ENCODE assay signal across 2 cellular contexts in the genomic region with DNA sequence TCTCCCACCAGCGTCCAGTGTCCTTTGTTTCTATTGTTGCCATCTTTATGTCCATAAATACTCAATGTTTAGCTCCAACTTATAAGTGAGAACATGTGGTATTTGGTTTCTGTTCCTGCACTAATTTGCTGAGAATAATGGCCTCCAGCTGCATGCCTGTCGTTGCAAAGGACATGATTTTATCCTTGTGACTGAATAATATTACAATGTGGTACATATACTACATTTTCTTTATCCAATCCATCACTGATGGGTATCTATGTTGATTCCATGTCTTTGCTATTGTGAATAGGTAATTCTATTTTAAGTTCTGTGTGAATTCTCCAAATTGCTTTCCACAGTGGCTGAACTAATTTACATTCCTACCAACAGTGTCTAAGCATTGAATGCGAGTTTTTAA.
TF ChIP-seq lines count a peak whose summit lies in the region.

No MANE protein-coding gene starts in this region.

TF ChIP-seq in A549, 52 proteins besides CTCF, POLR2A, EP300 and RAD21 (continued from another document):
- TF ChIP-seq, protein P1, sequence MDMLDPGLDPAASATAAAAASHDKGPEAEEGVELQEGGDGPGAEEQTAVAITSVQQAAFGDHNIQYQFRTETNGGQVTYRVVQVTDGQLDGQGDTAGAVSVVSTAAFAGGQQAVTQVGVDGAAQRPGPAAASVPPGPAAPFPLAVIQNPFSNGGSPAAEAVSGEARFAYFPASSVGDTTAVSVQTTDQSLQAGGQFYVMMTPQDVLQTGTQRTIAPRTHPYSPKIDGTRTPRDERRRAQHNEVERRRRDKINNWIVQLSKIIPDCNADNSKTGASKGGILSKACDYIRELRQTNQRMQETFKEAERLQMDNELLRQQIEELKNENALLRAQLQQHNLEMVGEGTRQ (IDR thresholded peaks at IDR 0.05) = no peak
- TF ChIP-seq ESRRA (IDR thresholded peaks at IDR 0.05; ENCODE audit: borderline replicate concordance, low read length) (no peak), HDAC2 (IDR thresholded peaks at IDR 0.05) (no peak), HOXA7 (CRISPR knock-in tag; IDR thresholded peaks at IDR 0.05) (no peak), EHF (CRISPR knock-in tag; IDR thresholded peaks at IDR 0.05) (no peak)
TF ChIP-seq in A549: peak in this region for 0.

TF ChIP-seq in SK-N-SH, 30 proteins besides CTCF, POLR2A, EP300 and RAD21 (continued from another document):
- TF ChIP-seq, protein P2, sequence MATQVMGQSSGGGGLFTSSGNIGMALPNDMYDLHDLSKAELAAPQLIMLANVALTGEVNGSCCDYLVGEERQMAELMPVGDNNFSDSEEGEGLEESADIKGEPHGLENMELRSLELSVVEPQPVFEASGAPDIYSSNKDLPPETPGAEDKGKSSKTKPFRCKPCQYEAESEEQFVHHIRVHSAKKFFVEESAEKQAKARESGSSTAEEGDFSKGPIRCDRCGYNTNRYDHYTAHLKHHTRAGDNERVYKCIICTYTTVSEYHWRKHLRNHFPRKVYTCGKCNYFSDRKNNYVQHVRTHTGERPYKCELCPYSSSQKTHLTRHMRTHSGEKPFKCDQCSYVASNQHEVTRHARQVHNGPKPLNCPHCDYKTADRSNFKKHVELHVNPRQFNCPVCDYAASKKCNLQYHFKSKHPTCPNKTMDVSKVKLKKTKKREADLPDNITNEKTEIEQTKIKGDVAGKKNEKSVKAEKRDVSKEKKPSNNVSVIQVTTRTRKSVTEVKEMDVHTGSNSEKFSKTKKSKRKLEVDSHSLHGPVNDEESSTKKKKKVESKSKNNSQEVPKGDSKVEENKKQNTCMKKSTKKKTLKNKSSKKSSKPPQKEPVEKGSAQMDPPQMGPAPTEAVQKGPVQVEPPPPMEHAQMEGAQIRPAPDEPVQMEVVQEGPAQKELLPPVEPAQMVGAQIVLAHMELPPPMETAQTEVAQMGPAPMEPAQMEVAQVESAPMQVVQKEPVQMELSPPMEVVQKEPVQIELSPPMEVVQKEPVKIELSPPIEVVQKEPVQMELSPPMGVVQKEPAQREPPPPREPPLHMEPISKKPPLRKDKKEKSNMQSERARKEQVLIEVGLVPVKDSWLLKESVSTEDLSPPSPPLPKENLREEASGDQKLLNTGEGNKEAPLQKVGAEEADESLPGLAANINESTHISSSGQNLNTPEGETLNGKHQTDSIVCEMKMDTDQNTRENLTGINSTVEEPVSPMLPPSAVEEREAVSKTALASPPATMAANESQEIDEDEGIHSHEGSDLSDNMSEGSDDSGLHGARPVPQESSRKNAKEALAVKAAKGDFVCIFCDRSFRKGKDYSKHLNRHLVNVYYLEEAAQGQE (IDR thresholded peaks at IDR 0.05; ENCODE audit: low read depth, low read length) = no peak
- TF ChIP-seq SIN3A (IDR thresholded peaks at IDR 0.05; ENCODE audit: borderline replicate concordance, low read depth, low read length) (no peak), GATA2 (CRISPR knock-in tag; IDR thresholded peaks at IDR 0.05) (peak; percentile 91), CHD2 (IDR thresholded peaks at IDR 0.05; ENCODE audit: low read length, partially characterized antibody) (peak; percentile 49)
